ENCODE assay signal across 8 cellular contexts in the genomic region with DNA sequence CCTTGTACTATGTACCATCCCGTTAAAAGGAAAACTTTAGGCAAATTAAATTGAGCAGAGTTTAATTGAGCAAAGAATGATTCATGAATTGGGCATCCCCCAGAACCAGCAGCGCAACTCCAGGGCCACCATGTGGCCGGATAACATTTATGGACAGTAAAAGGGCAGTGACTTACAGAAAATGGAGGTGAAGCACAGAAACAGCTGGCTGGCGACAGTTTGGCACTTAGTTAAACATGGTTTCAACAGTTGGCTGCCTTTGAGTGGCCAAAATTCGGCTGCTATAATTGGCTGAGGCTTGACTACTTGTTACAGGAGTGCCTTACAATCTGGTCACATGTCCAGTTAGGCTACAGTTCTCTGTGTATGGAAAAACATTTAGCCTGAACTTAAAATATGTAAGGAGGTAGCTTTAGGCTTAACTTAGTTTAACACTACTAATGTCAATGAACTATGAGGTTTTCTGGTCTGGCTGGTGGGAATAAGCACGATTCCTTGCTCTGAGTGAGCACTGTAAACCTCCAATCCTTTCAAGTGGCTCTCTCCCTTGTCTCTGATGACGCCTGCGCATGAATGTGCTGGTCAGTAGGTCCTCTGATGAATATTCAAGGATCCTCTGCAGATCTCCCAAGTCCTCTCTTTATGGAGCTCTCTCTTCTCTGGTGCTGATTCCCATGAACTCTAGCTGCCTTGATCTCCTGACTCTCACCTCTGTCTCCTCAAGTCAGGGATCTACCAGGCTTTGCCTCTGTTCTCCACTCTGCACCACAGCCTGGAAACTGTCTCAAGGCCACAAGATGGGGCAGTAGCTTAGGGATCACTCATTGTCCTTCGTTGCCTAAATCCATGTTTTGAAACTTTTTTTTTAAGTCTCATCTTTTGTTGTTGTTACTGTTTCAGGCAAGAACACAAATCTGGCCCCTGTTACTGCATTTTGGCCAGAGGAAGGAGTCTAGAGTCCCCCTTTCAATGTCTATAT. TPM values are rescaled to one million over a fixed set of nuclear protein-coding genes. Genes with fewer than 3 reads are reported as not detected.
A peak's percentile ranks its signal among the peaks of the same experiment; 100 is the strongest.
DNase-seq lines count a peak whose midpoint lies in the region; ATAC-seq and TF ChIP-seq lines count a peak whose summit lies in the region.

No MANE protein-coding gene starts in this region.

- no peak for TF ChIP-seq EP300 in gastroesophageal sphincter (IDR thresholded peaks at IDR 0.05)

- peak overlapping the region in 3 of 4 donors; percentile 31 to 47 (median 41) for H3K27ac ChIP-seq in gastroesophageal sphincter

- 45 to 61% methylated on average over 8 to 9 of the region's 9 CpGs for WGBS in gastroesophageal sphincter (ENCODE audit: low coverage in 1 of 2), 2 donors

- H3K36me3 ChIP-seq in gastroesophageal sphincter (no peaks in the 10 kb centered on the region), skeletal muscle satellite cell (ENCODE audit: insufficient read depth, low read length) (no peaks in the 10 kb centered on the region)

- ATAC-seq in SK-N-SH treated with all-trans-retinoic acid at 6 μM for 48 hours: peak; percentile 99
- ATAC-seq in gastroesophageal sphincter: peak; percentile 82
- ATAC-seq in HG03457 (IDR thresholded peaks at IDR 0.05; ENCODE audit: unreplicated experiment): no peak
- no peak for ATAC-seq in GM21447 (IDR thresholded peaks at IDR 0.05; ENCODE audit: unreplicated experiment)

- H3K9me3 ChIP-seq in gastroesophageal sphincter (no peaks in the 10 kb centered on the region), skeletal muscle satellite cell (replicated peaks; ENCODE audit: low read length) (no peaks in the 10 kb centered on the region)

- H3K9ac ChIP-seq in skeletal muscle satellite cell (ENCODE audit: low read depth, low read length): peak overlapping the region; percentile 54

- no peak for TF ChIP-seq POLR2A in gastroesophageal sphincter (IDR thresholded peaks at IDR 0.05)

- peaks cover 0 to 24% (median 5%) of the 10 kb centered on the region in 3 donors for H3K4me1 ChIP-seq in gastroesophageal sphincter
- peaks cover 24% of the 10 kb centered on the region for H3K4me1 ChIP-seq in skeletal muscle satellite cell (ENCODE audit: control insufficient read depth, insufficient read depth, low read length)

- H3K4me2 ChIP-seq in skeletal muscle satellite cell (ENCODE audit: low read length): peak overlapping the region; percentile 75

- H3K27me3 ChIP-seq in gastroesophageal sphincter (no peaks in the 10 kb centered on the region), skeletal muscle satellite cell (ENCODE audit: control insufficient read depth, insufficient read depth, low read length) (no peaks in the 10 kb centered on the region)

- peak; percentile 22 to 61 (median 46) for TF ChIP-seq CTCF in gastroesophageal sphincter (IDR thresholded peaks at IDR 0.05)

- peak; percentile 8 for DNase-seq in DMS79 (lab: John Stamatoyannopoulos, UW)
- no peak for DNase-seq in DMS79 treated with DMSO at 0.1 percent for 48 hours (lab: John Stamatoyannopoulos, UW)
- DNase-seq in activated CD8-positive, alpha-beta memory T cell treated with anti-CD3 and anti-CD28 coated beads for 24 hours: no peak

- H3K4me3 ChIP-seq in gastroesophageal sphincter (no peak overlapping the region), skeletal muscle satellite cell (ENCODE audit: low read length) (no peak overlapping the region)

TF ChIP-seq in SK-N-SH treated with all-trans-retinoic acid at 6 μM for 48 hours, 23 proteins besides CTCF, POLR2A, EP300 and RAD21:
- TF ChIP-seq OSR1 (CRISPR knock-in tag; IDR thresholded peaks at IDR 0.05) (no peak), GLIS3 (CRISPR knock-in tag; IDR thresholded peaks at IDR 0.05) (no peak), BACH2 (CRISPR knock-in tag; IDR thresholded peaks at IDR 0.05; ENCODE audit: borderline replicate concordance) (no peak), ZFP3 (CRISPR knock-in tag; IDR thresholded peaks at IDR 0.05) (no peak), ZNF565 (CRISPR knock-in tag; conservative IDR thresholded peaks at IDR 0.05; ENCODE audit: low read depth) (no peak), TSHZ2 (CRISPR knock-in tag; IDR thresholded peaks at IDR 0.05) (no peak), CREB5 (CRISPR knock-in tag; IDR thresholded peaks at IDR 0.05; ENCODE audit: low read depth) (no peak)

RNA-seq across cellular contexts. Expression of gene RAB31, which starts 24.4 kb away (rescaled TPM):
- total RNA-seq in gastroesophageal sphincter: 100 to 1,000 TPM; 108 to 181 (median 136) TPM
- total RNA-seq in skeletal muscle satellite cell (2012; rRNA removed): 39.8 and 48.1 TPM in 2 replicates

Comparison
In these comparisons a context has a peak if more than half of its experiments do, and no peak if none do; other contexts are left out.
1. ATAC-seq: peak in SK-N-SH treated with all-trans-retinoic acid at 6 μM for 48 hours (single experiment) and gastroesophageal sphincter (single experiment); none in HG03457 (single experiment) and GM21447 (single experiment).